ENCODE assay signal across 18 cellular contexts in the genomic region with DNA sequence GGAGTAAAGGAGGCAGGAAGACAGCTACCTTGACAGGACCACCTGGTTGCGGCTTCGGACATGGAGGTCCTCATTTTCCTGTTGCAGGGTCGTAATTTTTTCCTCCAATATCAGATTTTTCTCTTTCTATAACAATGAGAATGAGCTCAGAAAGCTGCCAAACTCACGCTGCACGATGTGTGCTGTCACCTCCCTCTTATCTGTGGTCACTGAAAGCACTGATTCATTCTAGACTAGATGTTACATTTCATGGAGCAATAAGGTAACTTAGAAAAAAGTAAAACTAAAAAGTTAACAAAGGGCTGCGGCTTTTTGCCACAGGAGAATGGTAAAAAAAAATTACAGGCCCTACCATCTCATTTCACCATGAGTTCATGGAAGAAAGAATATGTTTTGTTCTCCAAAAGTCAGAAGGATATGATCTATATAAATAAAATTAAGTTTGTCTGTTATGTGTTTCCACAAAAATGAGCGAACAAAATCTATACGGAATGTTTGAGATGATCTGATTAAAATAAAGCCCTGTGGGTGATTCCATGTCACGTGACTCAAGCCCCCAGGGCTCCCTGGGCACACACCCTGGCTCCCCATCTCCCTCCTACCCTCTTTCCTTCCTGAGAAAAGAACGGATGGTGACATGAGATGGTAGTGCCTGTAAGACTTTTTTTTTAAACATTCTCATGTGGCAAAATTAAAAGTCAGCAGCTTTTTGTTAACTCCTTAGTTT.
"Had no signal": no experiment of that assay in that cellular context is flagged by ENCODE, and none has a peak within 500 bp of the region (broad histone marks: within the 10 kb centered on the region; RNA-seq: fewer than 3 reads in every experiment).

No MANE protein-coding gene starts in this region.

- H3K4me1 ChIP-seq: psoas muscle, right lobe of liver had no signal

- H3K9me3 Mint-ChIP-seq: endodermal cell, WTC11 had no signal

- H3K27ac ChIP-seq: psoas muscle, right lobe of liver had no signal

- H3K4me2 ChIP-seq: SK-N-SH had no signal

- H3K27me3 Mint-ChIP-seq: activated CD4-positive, alpha-beta T cell treated with anti-CD3 and anti-CD28 coated beads, Interleukin-2, amount 10 ng/mL, durations not matched to agents 24 days and 14 days; stimulated activated naive B cell treated with anti-CD40 and anti-IgM and Interleukin-4, amounts not matched to agents 10 μg/mL and 1 μg/mL and 100 μg/mL, for 72 hours had no signal

- H3K9ac ChIP-seq: SK-N-SH had no signal

- DNase-seq: activated CD4-positive, alpha-beta T cell treated with anti-CD3 and anti-CD28 coated beads, Interleukin-2, amount 10 ng/mL, durations not matched to agents 24 days and 14 days; activated naive CD4-positive, alpha-beta T cell treated with anti-CD3 and anti-CD28 coated beads, Interleukin-2, amount 50 U/mL, for 16 hours; amygdala; cerebellar nuclear complex; endodermal cell; left colon; mucosa of descending colon; natural killer cell; psoas muscle; SK-N-SH; stimulated activated naive B cell treated with anti-CD40 and anti-IgM and Interleukin-4, amounts not matched to agents 10 μg/mL and 1 μg/mL and 100 μg/mL, for 72 hours; substantia nigra had no signal

- H3K4me3 ChIP-seq: lung, mucosa of descending colon, psoas muscle, right lobe of liver, upper lobe of left lung had no signal

- H3K9me3 ChIP-seq: psoas muscle, right lobe of liver, SK-N-SH, upper lobe of left lung had no signal

- H3K4me1 Mint-ChIP-seq: endodermal cell had no signal

- H3K27me3 ChIP-seq: right lobe of liver, upper lobe of left lung had no signal

- H3K4me3 Mint-ChIP-seq: activated CD4-positive, alpha-beta T cell treated with anti-CD3 and anti-CD28 coated beads, Interleukin-2, amount 10 ng/mL, durations not matched to agents 24 days and 14 days; brain; endodermal cell; natural killer cell; stimulated activated naive B cell treated with anti-CD40 and anti-IgM and Interleukin-4, amounts not matched to agents 10 μg/mL and 1 μg/mL and 100 μg/mL, for 72 hours; WTC11 had no signal

- ATAC-seq: left colon; natural killer cell; psoas muscle; right lobe of liver; stimulated activated naive B cell treated with anti-CD40 and anti-IgM and Interleukin-4, amounts not matched to agents 10 μg/mL and 1 μg/mL and 100 μg/mL, for 72 hours; WTC11 had no signal

- H3K27ac Mint-ChIP-seq: activated T-helper 2 cell treated with anti-CD3 and anti-CD28 coated beads, Interferon-gamma antibody, Interleukin-2, Interleukin-4, amounts not matched to agents 10 μg/mL and 5 μg/mL and 100 μg/mL, durations not matched to agents 14 hours and 24 hours and 36 hours; endodermal cell; stimulated activated naive B cell treated with anti-CD40 and anti-IgM and Interleukin-4, amounts not matched to agents 10 μg/mL and 1 μg/mL and 100 μg/mL, for 72 hours had no signal
